In genomic region chr1:232211149-232211548, GRCh38 we compare ENCODE assay signal across 12 cellular contexts.
DNase-seq lines count a peak whose midpoint lies in the region; ATAC-seq and TF ChIP-seq lines count a peak whose summit lies in the region.
"Had no signal": no experiment of that assay in that cellular context is flagged by ENCODE, and none has a peak within 500 bp of the region (broad histone marks: within the 10 kb centered on the region; RNA-seq: fewer than 3 reads in every experiment).

No MANE protein-coding gene starts in this region.

- H3K4me3 ChIP-seq in WI38 (ENCODE audit: low read depth, low read length) (no peak overlapping the region), transverse colon (no peak overlapping the region)
- H3K4me3 ChIP-seq: heart left ventricle, sigmoid colon had no signal

- H3K9me3 Mint-ChIP-seq in neural crest cell: peaks cover 3% of the 10 kb centered on the region
- H3K9me3 Mint-ChIP-seq in activated T-cell treated with anti-CD3 and anti-CD28 coated beads, Interleukin-2, amount 50 U/mL, for 24 hours: no peaks in the 10 kb centered on the region

- DNase-seq in DMS 273 (lab: John Stamatoyannopoulos, UW; ENCODE audit: unreplicated experiment) (peak; percentile 75), DMS 273 treated with DMSO at 0.1 percent for 48 hours (lab: John Stamatoyannopoulos, UW) (no peak), neural crest cell (ENCODE audit: low read depth, low spot score) (no peak), transverse colon (no peak)
- no peak for DNase-seq in activated T-cell treated with anti-CD3 and anti-CD28 coated beads, Interleukin-2, amount 50 U/mL, for 24 hours
- DNase-seq: activated CD8-positive, alpha-beta memory T cell treated with anti-CD3 and anti-CD28 coated beads, Interleukin-2, amount 50 U/mL, for 48 hours; heart left ventricle; NCI-H446 treated with DMSO at 0.1 percent for 48 hours; sigmoid colon had no signal

- H3K27me3 ChIP-seq in transverse colon: no peaks in the 10 kb centered on the region
- H3K27me3 ChIP-seq: heart left ventricle, sigmoid colon had no signal

- ATAC-seq in HG02938 (IDR thresholded peaks at IDR 0.05; ENCODE audit: unreplicated experiment): peak; percentile 67
- ATAC-seq in GM21737 (IDR thresholded peaks at IDR 0.05; ENCODE audit: unreplicated experiment): no peak
- ATAC-seq: heart left ventricle had no signal

- no peaks in the 10 kb centered on the region for H3K36me3 Mint-ChIP-seq in neural crest cell (ENCODE audit: low read depth)
- no peaks in the 10 kb centered on the region for H3K36me3 Mint-ChIP-seq in activated T-cell treated with anti-CD3 and anti-CD28 coated beads, Interleukin-2, amount 50 U/mL, for 24 hours (ENCODE audit: low read depth)

- no peak overlapping the region for H3K4me3 Mint-ChIP-seq in neural crest cell
- H3K4me3 Mint-ChIP-seq in activated T-cell treated with anti-CD3 and anti-CD28 coated beads, Interleukin-2, amount 50 U/mL, for 24 hours: no peak overlapping the region

- peaks cover 4% of the 10 kb centered on the region for H3K4me1 Mint-ChIP-seq in neural crest cell
- no peaks in the 10 kb centered on the region for H3K4me1 Mint-ChIP-seq in activated T-cell treated with anti-CD3 and anti-CD28 coated beads, Interleukin-2, amount 50 U/mL, for 24 hours (ENCODE audit: low read depth)

- intact Hi-C loops in transverse colon (cut with DNase I; ENCODE audit: low total_unique reads): no loop called here

- TF ChIP-seq CTCF in WI38 (IDR thresholded peaks at IDR 0.05; ENCODE audit: low read depth, low read length) (peak; percentile 45), neural crest cell (conservative IDR thresholded peaks at IDR 0.05) (peak; percentile 53), transverse colon (IDR thresholded peaks at IDR 0.05) (peak in 2 of 5 experiments; percentile 20 to 33)

- TF ChIP-seq EP300 in transverse colon (IDR thresholded peaks at IDR 0.05; ENCODE audit: low read depth): no peak

- in situ Hi-C loops in transverse colon (cut with MboI; ENCODE audit: low pct_ligation_motif_present in 1 of 4, low pct_unique_long_range_greater_than_20kb in 1 of 4, low sequenced_read_pairs in 3 of 4): no loop called here

- no peaks in the 10 kb centered on the region for H3K27me3 Mint-ChIP-seq in neural crest cell (ENCODE audit: low read depth)
- H3K27me3 Mint-ChIP-seq in activated T-cell treated with anti-CD3 and anti-CD28 coated beads, Interleukin-2, amount 50 U/mL, for 24 hours: peaks cover 10% of the 10 kb centered on the region

- no peaks in the 10 kb centered on the region for H3K36me3 ChIP-seq in transverse colon
- H3K36me3 ChIP-seq: heart left ventricle, sigmoid colon had no signal

- H3K27ac ChIP-seq in transverse colon: no peak overlapping the region
- H3K27ac ChIP-seq: heart left ventricle, sigmoid colon had no signal

- H3K4me1 ChIP-seq in transverse colon: no peaks in the 10 kb centered on the region
- H3K4me1 ChIP-seq: sigmoid colon had no signal

- no peaks in the 10 kb centered on the region for H3K9me3 ChIP-seq in transverse colon
- H3K9me3 ChIP-seq: heart left ventricle, sigmoid colon had no signal

- no peak for TF ChIP-seq POLR2A in transverse colon (IDR thresholded peaks at IDR 0.05)

- WGBS in transverse colon (ENCODE audit: low coverage in 1 of 2), 2 donors: 68% methylated on average over 2 of the region's 2 CpGs; no CpG with 5 or more reads in 1 of the 2 donors

- H3K27ac Mint-ChIP-seq in neural crest cell (ENCODE audit: unreplicated experiment): no peak overlapping the region
- no peak overlapping the region for H3K27ac Mint-ChIP-seq in activated T-cell treated with anti-CD3 and anti-CD28 coated beads, Interleukin-2, amount 50 U/mL, for 24 hours
